In the genomic region with DNA sequence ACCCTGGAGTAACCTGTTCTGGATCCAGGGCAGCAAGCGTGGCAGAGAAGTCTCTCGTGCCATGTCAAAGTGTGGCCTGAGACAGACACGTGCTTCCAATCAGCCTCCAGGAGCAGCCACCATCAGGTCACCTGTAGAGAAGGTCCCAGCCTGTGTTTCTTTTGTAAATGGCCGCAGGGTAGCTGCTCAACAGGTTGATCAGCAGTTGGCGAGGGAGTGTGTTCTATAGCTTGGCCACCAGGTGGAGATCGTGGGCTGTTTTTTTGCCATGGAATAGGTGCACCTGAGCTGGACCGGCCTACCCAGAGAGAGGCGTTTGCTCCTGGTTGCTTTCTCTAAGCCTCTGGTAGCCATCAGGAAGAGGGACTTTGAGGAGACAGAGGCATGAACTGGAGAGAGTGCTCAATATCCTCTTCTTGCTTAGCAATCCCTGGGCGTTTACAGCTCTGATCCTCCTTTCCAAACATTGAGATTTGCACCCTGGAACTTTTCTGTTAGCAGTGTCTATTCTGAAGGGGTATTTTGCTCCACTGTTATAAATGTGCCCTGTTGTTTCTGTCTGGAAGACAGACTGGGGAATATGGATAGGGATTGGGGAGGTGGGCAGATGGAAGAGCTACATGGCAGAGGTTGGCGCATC, we compare ENCODE assay signal across 8 cellular contexts. TPM values are rescaled to one million over a fixed set of nuclear protein-coding genes. Genes with fewer than 3 reads are reported as not detected.
DNase-seq lines count a peak whose midpoint lies in the region; ATAC-seq and TF ChIP-seq lines count a peak whose summit lies in the region.

No MANE protein-coding gene starts in this region.

- in situ Hi-C loops in KBM-7 (cut with MboI; ENCODE audit: low pct_unique_long_range_greater_than_20kb, low sequenced_read_pairs), result loop anchor here (25.0 kb wide), 1 partner anchor 581 kb away; no protein-coding TSS in a partner anchor

- H3K4me1 ChIP-seq in Peyer's patch, result no peaks in the 10 kb centered on the region
- no peaks in the 10 kb centered on the region for H3K4me1 ChIP-seq in foreskin keratinocyte

- H3K36me3 ChIP-seq in Peyer's patch, result no peaks in the 10 kb centered on the region

- peak; percentile 85 for ATAC-seq in GM21717 (IDR thresholded peaks at IDR 0.05; ENCODE audit: unreplicated experiment)
- ATAC-seq in foreskin keratinocyte, result peak; percentile 85

- TF ChIP-seq POLR2A in Peyer's patch (IDR thresholded peaks at IDR 0.05), result no peak

- TF ChIP-seq CTCF in Peyer's patch (IDR thresholded peaks at IDR 0.05), result peak; percentile 31 to 78 (median 72)
- TF ChIP-seq CTCF in foreskin keratinocyte (conservative IDR thresholded peaks at IDR 0.05), result peak; percentile 84

- H3K9me3 ChIP-seq in Peyer's patch, result no peaks in the 10 kb centered on the region

- no peak overlapping the region for H3K4me3 ChIP-seq in Peyer's patch

- no peak overlapping the region for H3K27ac ChIP-seq in Peyer's patch
- no peak overlapping the region for H3K27ac ChIP-seq in foreskin keratinocyte

- DNase-seq in Daoy (ENCODE audit: low read depth) (peak; percentile 56), KBM-7 (peak; percentile 62), Peyer's patch (peak; percentile 25 to 79 (median 64)), activated T-helper 1 cell treated with Interleukin-2 at 50 U/mL for 16 hours (ENCODE audit: low read depth) (peak; percentile 28), foreskin keratinocyte (peak; percentile 23 to 51), pons (ENCODE audit: low spot score) (peak; percentile 17), T1000 (lab: John Stamatoyannopoulos, UW) (no peak)

- H3K27me3 ChIP-seq in Peyer's patch (no peaks in the 10 kb centered on the region), foreskin keratinocyte (peaks cover 29% of the 10 kb centered on the region)

RNA-seq across cellular contexts. Expression of gene EN1, which starts 34.2 kb away (rescaled TPM):
- total RNA-seq in Daoy (2014; rRNA removed; shearing (Covaris generic)), result 1.8 and 3.2 TPM in 2 replicates
- not detected for total RNA-seq in Peyer's patch
- total RNA-seq in foreskin keratinocyte, result 0.75 TPM in 1 of 2 replicates, not detected in the other
- polyA plus RNA-seq in foreskin keratinocyte, result 0.85 TPM in 1 of 2 replicates, not detected in the other
